28 cellular contexts compared by ENCODE assay signal in genomic region chr5:171542504-171543150, GRCh38.
"Had no signal": no experiment of that assay in that cellular context is flagged by ENCODE, and none has a peak within 500 bp of the region (broad histone marks: within the 10 kb centered on the region; RNA-seq: fewer than 3 reads in every experiment).

No MANE protein-coding gene starts in this region.

- H3K9me3 ChIP-seq: neutrophil, pancreas, right lobe of liver, testis, uterus had no signal

- H3K27me3 ChIP-seq: neutrophil, pancreas, right lobe of liver, testis, uterus had no signal

- DNase-seq: activated CD4-positive, alpha-beta memory T cell treated with anti-CD3 and anti-CD28 coated beads, Interleukin-2, amount 10 ng/mL, durations not matched to agents 7 days and 5 days; activated effector memory CD4-positive, alpha-beta T cell treated with anti-CD3 and anti-CD28 coated beads, Interleukin-2, amount 50 U/mL, for 16 hours; activated naive CD4-positive, alpha-beta T cell treated with anti-CD3 and anti-CD28 coated beads, Interleukin-2, amount 10 ng/mL, durations not matched to agents 7 days and 5 days; activated T-cell treated with anti-CD3 and anti-CD28 coated beads, Interleukin-2, amount 50 U/mL, for 72 hours; amygdala; dermis blood vessel endothelial cell; effector memory CD4-positive, alpha-beta T cell; foreskin melanocyte; glutamatergic neuron; hypothalamus; left colon; midbrain; natural killer cell; pancreas; right lobe of liver; stimulated activated CD4-positive, alpha-beta T cell treated with anti-CD3 and anti-CD28 coated beads, Interleukin-15, amount 100 ng/mL, for 24 hours; stimulated activated CD4-positive, alpha-beta T cell treated with anti-CD3 and anti-CD28 coated beads, Interleukin-2, amount 100 ng/mL, for 48 hours; stimulated activated CD8-positive, alpha-beta memory T cell treated with anti-CD3 and anti-CD28 coated beads, Interleukin-4, amount 100 ng/mL, for 48 hours; stimulated activated naive B cell treated with anti-CD40 and anti-IgM and Interleukin-4, amounts not matched to agents 10 μg/mL and 1 μg/mL and 100 μg/mL, for 72 hours; SW 1271; T-helper 17 cell; testis; uterus had no signal

- H3K4me1 ChIP-seq: pancreas, right lobe of liver, testis, uterus had no signal

- H3K36me3 ChIP-seq: neutrophil, pancreas, right lobe of liver, uterus had no signal

- FAIRE-seq: endothelial cell of umbilical vein, islet of Langerhans, pancreas had no signal

- H3K27ac ChIP-seq: neutrophil, pancreas, right lobe of liver, testis had no signal

- H3K4me3 ChIP-seq: pancreas, right lobe of liver, smooth muscle cell, testis, uterus had no signal

- ATAC-seq: activated CD4-positive, CD25-positive, alpha-beta regulatory T cell treated with anti-CD3 and anti-CD28 coated beads, Interleukin-2, amount 50 U/mL, for 24 hours; activated T-cell treated with anti-CD3 and anti-CD28 coated beads, Interleukin-2, amount 50 U/mL, for 72 hours; left colon; natural killer cell; pancreas; right lobe of liver; stimulated activated naive B cell treated with anti-CD40 and anti-IgM and Interleukin-4, amounts not matched to agents 10 μg/mL and 1 μg/mL and 100 μg/mL, for 72 hours; T-helper 17 cell had no signal
